In genomic region chr5:32551865-32552264, GRCh38 we compare ENCODE assay signal across 17 cellular contexts.
"Had no signal": no experiment of that assay in that cellular context is flagged by ENCODE, and none has a peak within 500 bp of the region (broad histone marks: within the 10 kb centered on the region; RNA-seq: fewer than 3 reads in every experiment).

No MANE protein-coding gene starts in this region.

- H3K4me1 ChIP-seq: foreskin keratinocyte, thyroid gland had no signal

- ATAC-seq: activated T-cell treated with anti-CD3 and anti-CD28 coated beads, Interleukin-2, amount 50 U/mL, for 4 hours; foreskin keratinocyte; left lobe of liver had no signal

- DNase-seq: activated CD4-positive, alpha-beta T cell treated with anti-CD3 and anti-CD28 coated beads, Interleukin-2, amount 10 ng/mL, durations not matched to agents 24 days and 14 days; activated CD8-positive, alpha-beta memory T cell treated with anti-CD3 and anti-CD28 coated beads, Interleukin-2, amount 50 U/mL, for 4 hours; activated naive CD4-positive, alpha-beta T cell treated with anti-CD3 and anti-CD28 coated beads for 36 hours; activated T-cell treated with anti-CD3 and anti-CD28 coated beads, Interleukin-2, amount 50 U/mL, for 4 hours; anterior cingulate cortex; caudate nucleus; foreskin keratinocyte; head of caudate nucleus; midbrain; nephron progenitor cell; occipital lobe; posterior cingulate gyrus; stimulated activated CD8-positive, alpha-beta memory T cell treated with anti-CD3 and anti-CD28 coated beads, Interleukin-4, amount 100 ng/mL, for 48 hours; stimulated activated naive CD4-positive, alpha-beta T cell treated with Interleukin-2 at 50 U/mL for 16 hours; T-helper 2 cell; thyroid gland had no signal

- H3K9me3 ChIP-seq: thyroid gland had no signal

- H3K4me3 ChIP-seq: thyroid gland had no signal

- H3K36me3 ChIP-seq: thyroid gland had no signal
